ENCODE assay signal across 8 cellular contexts in genomic region chr11:3378426-3379423, GRCh38. TPM values are rescaled to one million over a fixed set of nuclear protein-coding genes. Genes with fewer than 3 reads are reported as not detected.
DNase-seq lines count a peak whose midpoint lies in the region; ATAC-seq and TF ChIP-seq lines count a peak whose summit lies in the region.

Gene ZNF195 (minus strand): TSS chr11:3379146. CDS start chr11:3379040, 106 bp downstream.

- H3K4me3 ChIP-seq in WERI-Rb-1 (ENCODE audit: low read depth, low read length): peak within 1 kb of the TSS; percentile 99
- peak within 1 kb of the TSS; percentile 95 to 100 (median 98) for H3K4me3 ChIP-seq in mammary epithelial cell (replicated peaks in 1 of 3; ENCODE audit: insufficient read depth in 1 of 3, low read depth in 2 of 3, low read length in 3 of 3)
- peak within 1 kb of the TSS; percentile 98 for H3K4me3 ChIP-seq in smooth muscle cell

- in situ Hi-C loops in ACHN (cut with HindIII; ENCODE audit: low pct_ligation_motif_present, low pct_unique_long_range_greater_than_20kb, low sequenced_read_pairs) (no loop called here), mammary epithelial cell (cut with MboI; ENCODE audit: low sequenced_read_pairs in 2 of 2) (no loop called here)

- ATAC-seq in GM18873 (IDR thresholded peaks at IDR 0.05; ENCODE audit: low FRiP score, unreplicated experiment) (peak; percentile 98), HG03139 (IDR thresholded peaks at IDR 0.05; ENCODE audit: unreplicated experiment) (peak; percentile 99)

- H3K4me1 ChIP-seq in mammary epithelial cell (ENCODE audit: insufficient read depth, low read length): peaks cover 17% of the 10 kb centered on the region
- peaks cover 38% of the 10 kb centered on the region for H3K4me1 ChIP-seq in smooth muscle cell (ENCODE audit: low read depth)

- intact Hi-C loops in mammary epithelial cell (cut with micrococcal nuclease): no loop called here

- H3K9ac ChIP-seq in mammary epithelial cell (ENCODE audit: insufficient read depth, low read length): peak within 1 kb of the TSS; percentile 81
- H3K9ac ChIP-seq in smooth muscle cell (ENCODE audit: low read depth): peak within 1 kb of the TSS; percentile 98

- 6% methylated on average over 29 of the region's 54 CpGs for WGBS in mammary epithelial cell (ENCODE audit: low coverage, missing lambda C conversion rate)
- 1% methylated on average over 54 of the region's 54 CpGs for WGBS in smooth muscle cell (ENCODE audit: low lambda C conversion rate)

- H2AFZ ChIP-seq in mammary epithelial cell (ENCODE audit: low read depth, low read length) (peak within 1 kb of the TSS; percentile 98), smooth muscle cell (ENCODE audit: low read depth) (peak within 1 kb of the TSS; percentile 97)

- CTCF ChIA-PET in mammary epithelial cell (lab: Charles Lee; ENCODE audit: low non-redundant PET): interaction anchor here (0.5 kb wide), 1 partner anchor 30 kb away, joined by 3 read pairs; no protein-coding TSS in a partner anchor

- DNase-seq in ACHN (peak; percentile 93), NCI-H2227 (lab: John Stamatoyannopoulos, UW; ENCODE audit: unreplicated experiment) (peak; percentile 99), WERI-Rb-1 (peak; percentile 99), mammary epithelial cell (peak; percentile 93), iPS-NIHi11 (ENCODE audit: low spot score) (peak; percentile 99), smooth muscle cell (lab: John Stamatoyannopoulos, UW; ENCODE audit: unreplicated experiment) (peak; percentile 72)

- dilution Hi-C loops in mammary epithelial cell (cut with HindIII; ENCODE audit: low sequenced_read_pairs): no loop called here

- H3K79me2 ChIP-seq in mammary epithelial cell (ENCODE audit: insufficient read depth, low read length): peaks cover 52% of the 10 kb centered on the region
- peaks cover 50% of the 10 kb centered on the region for H3K79me2 ChIP-seq in smooth muscle cell (ENCODE audit: low read depth)

- H3K4me2 ChIP-seq in mammary epithelial cell (ENCODE audit: insufficient read depth, low read depth, low read length): peak within 1 kb of the TSS; percentile 81
- peak within 1 kb of the TSS; percentile 98 for H3K4me2 ChIP-seq in smooth muscle cell

- peak within 1 kb of the TSS; percentile 94 for H3K27ac ChIP-seq in WERI-Rb-1
- peak within 1 kb of the TSS; percentile 72 for H3K27ac ChIP-seq in mammary epithelial cell (ENCODE audit: insufficient read depth, low read depth, low read length)
- peak within 1 kb of the TSS; percentile 87 for H3K27ac ChIP-seq in smooth muscle cell (ENCODE audit: low read depth)

- H4K20me1 ChIP-seq in mammary epithelial cell (ENCODE audit: insufficient read depth, low read length) (no peaks in the 10 kb centered on the region), smooth muscle cell (ENCODE audit: low read depth) (peaks cover 32% of the 10 kb centered on the region)

- peaks cover 42% of the 10 kb centered on the region for H3K36me3 ChIP-seq in WERI-Rb-1
- peaks cover 8% of the 10 kb centered on the region for H3K36me3 ChIP-seq in mammary epithelial cell (ENCODE audit: insufficient read depth, low read length)
- H3K36me3 ChIP-seq in smooth muscle cell (ENCODE audit: low read depth): peaks cover 3% of the 10 kb centered on the region

- H3K27me3 ChIP-seq in WERI-Rb-1 (ENCODE audit: insufficient read depth, low read depth, severe bottlenecking) (no peaks in the 10 kb centered on the region), mammary epithelial cell (ENCODE audit: insufficient read depth, low read length) (no peaks in the 10 kb centered on the region), smooth muscle cell (ENCODE audit: low read depth) (no peaks in the 10 kb centered on the region)

- H3F3A ChIP-seq in smooth muscle cell (ENCODE audit: low read depth): no peaks in the 10 kb centered on the region

- no peak for TF ChIP-seq CTCF in WERI-Rb-1 (IDR thresholded peaks at IDR 0.05; ENCODE audit: low read depth, low read length)
- TF ChIP-seq CTCF in mammary epithelial cell (conservative IDR thresholded peaks at IDR 0.05 in 1 of 2, IDR thresholded peaks at IDR 0.05 in 1 of 2; ENCODE audit: extremely low read depth in 1 of 2, insufficient read depth in 1 of 2, low read depth in 1 of 2, low read length in 2 of 2): no peak
- no peak for TF ChIP-seq CTCF in smooth muscle cell (IDR thresholded peaks at IDR 0.05; ENCODE audit: borderline replicate concordance, insufficient read depth, poor library complexity, severe bottlenecking)

- H3K9me3 ChIP-seq in WERI-Rb-1 (ENCODE audit: severe bottlenecking) (no peaks in the 10 kb centered on the region), mammary epithelial cell (replicated peaks; ENCODE audit: insufficient read depth, low read length) (peaks cover 3% of the 10 kb centered on the region), smooth muscle cell (replicated peaks; ENCODE audit: low read depth) (no peaks in the 10 kb centered on the region)

- TSS peak; percentile 48 for BruUV-seq in mammary epithelial cell (replicated peaks; lab: Mats Ljungman, UMichigan)

RNA-seq across cellular contexts. Expression of gene ZNF195, which starts in this region (rescaled TPM):
- total RNA-seq in mammary epithelial cell: 10 to 100 TPM; 41.0 to 41.8 TPM
- polyA plus RNA-seq in mammary epithelial cell: 18.6 TPM
- 41.8 TPM for polyA minus RNA-seq in mammary epithelial cell
- 22.0 and 35.2 TPM in 2 replicates for total RNA-seq in smooth muscle cell
- 12.0 and 18.0 TPM in 2 replicates for polyA plus RNA-seq in smooth muscle cell

Comparison
In these comparisons a context has a peak if more than half of its experiments do, and no peak if none do; other contexts are left out.
1. Peak in every context shown above with its lines: DNase-seq, ATAC-seq, H3K4me3 ChIP-seq and H3K27ac ChIP-seq.